Comparison of ENCODE assay signal across 15 cellular contexts in genomic region chr6:143097224-143097795, GRCh38. TPM values are rescaled to one million over a fixed set of nuclear protein-coding genes. Genes with fewer than 3 reads are reported as not detected.
A peak's percentile ranks its signal among the peaks of the same experiment; 100 is the strongest.
DNase-seq lines count a peak whose midpoint lies in the region; ATAC-seq, FAIRE-seq and TF ChIP-seq lines count a peak whose summit lies in the region.
"Had no signal": no experiment of that assay in that cellular context is flagged by ENCODE, and none has a peak within 500 bp of the region (broad histone marks: within the 10 kb centered on the region; RNA-seq: fewer than 3 reads in every experiment).

No MANE protein-coding gene starts in this region.

- intact Hi-C loops in activated T-helper 2 cell treated with anti-CD3 and anti-CD28 coated beads, Interferon-gamma antibody, Interleukin-2, Interleukin-4, amounts not matched to agents 10 μg/mL and 5 μg/mL and 100 μg/mL, durations not matched to agents 14 hours and 24 hours and 36 hours (cut with micrococcal nuclease): no loop called here
- intact Hi-C loops in sigmoid colon (cut with DNase I): no loop called here

- no peak overlapping the region for H3K27ac Mint-ChIP-seq in activated CD8-positive, alpha-beta memory T cell treated with anti-CD3 and anti-CD28 coated beads, Interleukin-2, amount 10 ng/mL, durations not matched to agents 7 days and 5 days
- H3K27ac Mint-ChIP-seq in astrocyte (ENCODE audit: unreplicated experiment): no peak overlapping the region
- H3K27ac Mint-ChIP-seq in activated T-helper 2 cell treated with anti-CD3 and anti-CD28 coated beads, Interferon-gamma antibody, Interleukin-2, Interleukin-4, amounts not matched to agents 10 μg/mL and 5 μg/mL and 100 μg/mL, durations not matched to agents 14 hours and 24 hours and 36 hours: no peak overlapping the region
- H3K27ac Mint-ChIP-seq: natural killer cell treated with Interleukin-12 subunit alpha and Interleukin-12 subunit beta and Interleukin-15 and Interleukin-18, amount 100 ng/mL, for 72 hours had no signal

- no peaks in the 10 kb centered on the region for H3K27me3 Mint-ChIP-seq in activated CD8-positive, alpha-beta memory T cell treated with anti-CD3 and anti-CD28 coated beads, Interleukin-2, amount 10 ng/mL, durations not matched to agents 7 days and 5 days
- no peaks in the 10 kb centered on the region for H3K27me3 Mint-ChIP-seq in astrocyte (ENCODE audit: low read depth, unreplicated experiment)
- H3K27me3 Mint-ChIP-seq in activated T-helper 2 cell treated with anti-CD3 and anti-CD28 coated beads, Interferon-gamma antibody, Interleukin-2, Interleukin-4, amounts not matched to agents 10 μg/mL and 5 μg/mL and 100 μg/mL, durations not matched to agents 14 hours and 24 hours and 36 hours (ENCODE audit: low read depth): no peaks in the 10 kb centered on the region
- H3K27me3 Mint-ChIP-seq: natural killer cell treated with Interleukin-12 subunit alpha and Interleukin-12 subunit beta and Interleukin-15 and Interleukin-18, amount 100 ng/mL, for 72 hours had no signal

- WGBS in sigmoid colon, 2 donors: 88 to 94% methylated on average over 6 of the region's 6 CpGs

- no peak for TF ChIP-seq EP300 in sigmoid colon (IDR thresholded peaks at IDR 0.05)

- no peak for DNase-seq in activated CD8-positive, alpha-beta memory T cell treated with anti-CD3 and anti-CD28 coated beads, Interleukin-2, amount 10 ng/mL, durations not matched to agents 7 days and 5 days
- DNase-seq in activated CD8-positive, alpha-beta memory T cell treated with anti-CD3 and anti-CD28 coated beads for 24 hours: no peak
- DNase-seq in astrocyte (ENCODE audit: low read depth) (no peak), pons (ENCODE audit: low spot score) (peak; percentile 28), sigmoid colon (no peak), 8988T (no peak)
- DNase-seq in activated T-helper 2 cell treated with anti-CD3 and anti-CD28 coated beads, Interferon-gamma antibody, Interleukin-2, Interleukin-4, amounts not matched to agents 10 μg/mL and 5 μg/mL and 100 μg/mL, durations not matched to agents 14 hours and 24 hours and 36 hours (ENCODE audit: low spot score): no peak
- DNase-seq: effector CD8-positive, alpha-beta T cell; left ventricle myocardium superior; NCI-H187 treated with DMSO at 0.1 percent for 48 hours; stimulated activated CD4-positive, alpha-beta T cell treated with anti-CD3 and anti-CD28 coated beads, Interleukin-2, amount 100 ng/mL, for 48 hours had no signal

- CTCF ChIA-PET in activated CD8-positive, alpha-beta memory T cell treated with anti-CD3 and anti-CD28 coated beads, Interleukin-2, amount 10 ng/mL, durations not matched to agents 7 days and 5 days (lab: Charles Lee): no interaction called here

- TF ChIP-seq POLR2A in sigmoid colon (IDR thresholded peaks at IDR 0.05): no peak

- peak overlapping the region; percentile 23 for H3K4me2 ChIP-seq in astrocyte (ENCODE audit: low read length)

- H3K4me1 Mint-ChIP-seq in activated CD8-positive, alpha-beta memory T cell treated with anti-CD3 and anti-CD28 coated beads, Interleukin-2, amount 10 ng/mL, durations not matched to agents 7 days and 5 days: peaks cover 2% of the 10 kb centered on the region
- H3K4me1 Mint-ChIP-seq in astrocyte (ENCODE audit: low read depth, unreplicated experiment): no peaks in the 10 kb centered on the region
- no peaks in the 10 kb centered on the region for H3K4me1 Mint-ChIP-seq in activated T-helper 2 cell treated with anti-CD3 and anti-CD28 coated beads, Interferon-gamma antibody, Interleukin-2, Interleukin-4, amounts not matched to agents 10 μg/mL and 5 μg/mL and 100 μg/mL, durations not matched to agents 14 hours and 24 hours and 36 hours (ENCODE audit: low read depth)

- H3K9me3 ChIP-seq in astrocyte (ENCODE audit: insufficient read depth, low read depth, low read length) (no peaks in the 10 kb centered on the region), sigmoid colon (no peaks in the 10 kb centered on the region)

- H3K27me3 ChIP-seq in astrocyte (ENCODE audit: insufficient read depth, low read length) (no peaks in the 10 kb centered on the region), sigmoid colon (no peaks in the 10 kb centered on the region)

- FAIRE-seq in astrocyte (lab: Jason Lieb, UNC): no peak
- FAIRE-seq: D721Med, RCC 7860 had no signal

- no peak overlapping the region for H3K9ac ChIP-seq in astrocyte (ENCODE audit: low read length)

- peak; percentile 39 for ATAC-seq in activated CD8-positive, alpha-beta memory T cell treated with anti-CD3 and anti-CD28 coated beads, Interleukin-2, amount 10 ng/mL, durations not matched to agents 7 days and 5 days
- peak; percentile 4 for ATAC-seq in GM21529 (IDR thresholded peaks at IDR 0.05; ENCODE audit: unreplicated experiment)
- ATAC-seq: natural killer cell treated with Interleukin-12 subunit alpha and Interleukin-12 subunit beta and Interleukin-15 and Interleukin-18, amount 100 ng/mL, for 72 hours had no signal

- H3K27ac ChIP-seq in astrocyte (ENCODE audit: low read depth, low read length): no peak overlapping the region
- no peak overlapping the region for H3K27ac ChIP-seq in sigmoid colon

- H3K4me3 Mint-ChIP-seq in activated CD8-positive, alpha-beta memory T cell treated with anti-CD3 and anti-CD28 coated beads, Interleukin-2, amount 10 ng/mL, durations not matched to agents 7 days and 5 days: no peak overlapping the region
- no peak overlapping the region for H3K4me3 Mint-ChIP-seq in astrocyte (ENCODE audit: unreplicated experiment)
- no peak overlapping the region for H3K4me3 Mint-ChIP-seq in activated T-helper 2 cell treated with anti-CD3 and anti-CD28 coated beads, Interferon-gamma antibody, Interleukin-2, Interleukin-4, amounts not matched to agents 10 μg/mL and 5 μg/mL and 100 μg/mL, durations not matched to agents 14 hours and 24 hours and 36 hours (ENCODE audit: low read depth)
- H3K4me3 Mint-ChIP-seq: natural killer cell treated with Interleukin-12 subunit alpha and Interleukin-12 subunit beta and Interleukin-15 and Interleukin-18, amount 100 ng/mL, for 72 hours had no signal

- H3K9me3 Mint-ChIP-seq in activated CD8-positive, alpha-beta memory T cell treated with anti-CD3 and anti-CD28 coated beads, Interleukin-2, amount 10 ng/mL, durations not matched to agents 7 days and 5 days (ENCODE audit: low read depth): no peaks in the 10 kb centered on the region
- no peaks in the 10 kb centered on the region for H3K9me3 Mint-ChIP-seq in astrocyte (ENCODE audit: unreplicated experiment)
- H3K9me3 Mint-ChIP-seq in activated T-helper 2 cell treated with anti-CD3 and anti-CD28 coated beads, Interferon-gamma antibody, Interleukin-2, Interleukin-4, amounts not matched to agents 10 μg/mL and 5 μg/mL and 100 μg/mL, durations not matched to agents 14 hours and 24 hours and 36 hours: no peaks in the 10 kb centered on the region
- H3K9me3 Mint-ChIP-seq: natural killer cell treated with Interleukin-12 subunit alpha and Interleukin-12 subunit beta and Interleukin-15 and Interleukin-18, amount 100 ng/mL, for 72 hours had no signal

- no peak for TF ChIP-seq CTCF in astrocyte (IDR thresholded peaks at IDR 0.05; ENCODE audit: insufficient read depth, low read depth, low read length)
- TF ChIP-seq CTCF in sigmoid colon (IDR thresholded peaks at IDR 0.05): no peak

- H3K36me3 ChIP-seq in astrocyte (ENCODE audit: insufficient read depth, low read length): no peaks in the 10 kb centered on the region
- H3K36me3 ChIP-seq in sigmoid colon: no peaks in the 10 kb centered on the region

- H3K4me1 ChIP-seq in astrocyte (ENCODE audit: insufficient read depth, low read length): no peaks in the 10 kb centered on the region
- no peaks in the 10 kb centered on the region for H3K4me1 ChIP-seq in sigmoid colon

- H4K20me1 ChIP-seq in astrocyte (ENCODE audit: insufficient read depth, low read length): no peaks in the 10 kb centered on the region

- peaks cover 2% of the 10 kb centered on the region for H3K36me3 Mint-ChIP-seq in activated CD8-positive, alpha-beta memory T cell treated with anti-CD3 and anti-CD28 coated beads, Interleukin-2, amount 10 ng/mL, durations not matched to agents 7 days and 5 days
- peaks cover 3% of the 10 kb centered on the region for H3K36me3 Mint-ChIP-seq in astrocyte (ENCODE audit: low read depth, unreplicated experiment)
- H3K36me3 Mint-ChIP-seq in activated T-helper 2 cell treated with anti-CD3 and anti-CD28 coated beads, Interferon-gamma antibody, Interleukin-2, Interleukin-4, amounts not matched to agents 10 μg/mL and 5 μg/mL and 100 μg/mL, durations not matched to agents 14 hours and 24 hours and 36 hours (ENCODE audit: low read depth): no peaks in the 10 kb centered on the region
- H3K36me3 Mint-ChIP-seq: natural killer cell treated with Interleukin-12 subunit alpha and Interleukin-12 subunit beta and Interleukin-15 and Interleukin-18, amount 100 ng/mL, for 72 hours had no signal

- H3K79me2 ChIP-seq in astrocyte (ENCODE audit: insufficient read depth, low read length): no peaks in the 10 kb centered on the region

- H2AFZ ChIP-seq in astrocyte (ENCODE audit: low read depth, low read length): no peak overlapping the region

- H3K4me3 ChIP-seq in astrocyte (ENCODE audit: insufficient read depth, low read depth, low read length): no peak overlapping the region
- H3K4me3 ChIP-seq in sigmoid colon: no peak overlapping the region

RNA-seq across cellular contexts. Expression of gene AIG1, which starts 36.6 kb away (rescaled TPM):
- total RNA-seq in activated CD8-positive, alpha-beta memory T cell treated with anti-CD3 and anti-CD28 coated beads, Interleukin-2, amount 10 ng/mL, durations not matched to agents 7 days and 5 days: 1 to 10 TPM; 8.8 to 9.2 TPM
- total RNA-seq in astrocyte (34.1 and 35.2 TPM in 2 replicates), sigmoid colon (10 to 100 TPM; 20.6 to 30.7 (median 23.4) TPM)
- 2.3 and 2.4 TPM in 2 replicates for total RNA-seq in activated T-helper 2 cell treated with anti-CD3 and anti-CD28 coated beads, Interferon-gamma antibody, Interleukin-2, Interleukin-4, amounts not matched to agents 10 μg/mL and 5 μg/mL and 100 μg/mL, durations not matched to agents 14 hours and 24 hours and 36 hours
- polyA plus RNA-seq in sigmoid colon: 10 to 100 TPM; 10.9 to 19.3 (median 12.6) TPM
